Comparison of ENCODE assay signal across 8 cellular contexts in genomic region chr17:60676758-60677307, GRCh38. TPM values are rescaled to one million over a fixed set of nuclear protein-coding genes. Genes with fewer than 3 reads are reported as not detected.
DNase-seq lines count a peak whose midpoint lies in the region; ATAC-seq, FAIRE-seq and TF ChIP-seq lines count a peak whose summit lies in the region.

No MANE protein-coding gene starts in this region.

- FAIRE-seq in endothelial cell of umbilical vein (lab: Jason Lieb, UNC) (no peak), pancreas (lab: Jason Lieb, UNC) (no peak)

- CTCF ChIA-PET in OCI-LY7 (lab: Charles Lee; ENCODE audit: unreplicated experiment): interaction anchor here (1.0 kb wide), 1 partner anchor 9 kb away, joined by 3 read pairs; no protein-coding TSS in a partner anchor
- CTCF ChIA-PET in endothelial cell of umbilical vein (lab: Charles Lee): interaction anchor here (1.4 kb wide), 1 partner anchor 44 kb away, joined by 4 read pairs; no protein-coding TSS in a partner anchor

- peak overlapping the region; percentile 64 for H3K9ac ChIP-seq in DND-41 (ENCODE audit: low read depth, low read length)
- H3K9ac ChIP-seq in endothelial cell of umbilical vein (replicated peaks; ENCODE audit: extremely low read depth, insufficient read depth, low read length): peak overlapping the region; percentile 71

- H3K27ac ChIP-seq in DND-41 (ENCODE audit: low read length): peak overlapping the region; percentile 45
- no peak overlapping the region for H3K27ac ChIP-seq in OCI-LY7 (ENCODE audit: low read depth, low read length, poor library complexity, severe bottlenecking)
- H3K27ac ChIP-seq in endothelial cell of umbilical vein (ENCODE audit: insufficient read depth, low read depth, low read length): peak overlapping the region; percentile 0
- H3K27ac ChIP-seq in pancreas: peak overlapping the region; percentile 71 to 91 (median 78)

- dilution Hi-C loops in endothelial cell of umbilical vein (cut with MboI; ENCODE audit: extremely low pct_ligation_motif_present, low sequenced_read_pairs): no loop called here

- no peaks in the 10 kb centered on the region for H3K9me1 ChIP-seq in endothelial cell of umbilical vein (replicated peaks; ENCODE audit: control insufficient read depth, extremely low read depth, insufficient read depth, low read length)

- H3K4me3 ChIP-seq in DND-41 (ENCODE audit: low read depth in 1 of 2, low read length in 2 of 2) (peak overlapping the region; percentile 46 to 64), OCI-LY7 (ENCODE audit: low read depth, low read length, poor library complexity, severe bottlenecking) (peak overlapping the region; percentile 80), endothelial cell of umbilical vein (replicated peaks in 1 of 3; ENCODE audit: insufficient read depth in 1 of 3, low read depth in 1 of 3, low read length in 3 of 3) (peak overlapping the region; percentile 12 to 65 (median 57)), pancreas (peak overlapping the region; percentile 54 to 67 (median 60))

- DNase-seq in DND-41: no peak
- DNase-seq in OCI-LY7 (ENCODE audit: low spot score): no peak
- DNase-seq in endothelial cell of umbilical vein (ENCODE audit: low read depth, low spot score): no peak
- DNase-seq in pancreas: peak in 1 of 6 donors; percentile 29
- DNase-seq in dedifferentiated amniotic fluid mesenchymal stem cell (ENCODE audit: extremely low spot score): no peak
- DNase-seq in posterior cingulate gyrus: no peak

- no peaks in the 10 kb centered on the region for H3K36me3 ChIP-seq in DND-41 (ENCODE audit: insufficient read depth, low read length)
- no peaks in the 10 kb centered on the region for H3K36me3 ChIP-seq in OCI-LY7 (ENCODE audit: insufficient read depth, low read length)
- H3K36me3 ChIP-seq in endothelial cell of umbilical vein (ENCODE audit: control insufficient read depth in 2 of 2, extremely low read depth in 1 of 2, insufficient read depth in 2 of 2, low read length in 2 of 2): no peaks in the 10 kb centered on the region
- H3K36me3 ChIP-seq in pancreas: no peaks in the 10 kb centered on the region

- H3K9me3 ChIP-seq in DND-41 (ENCODE audit: insufficient read depth, low read length, severe bottlenecking) (no peaks in the 10 kb centered on the region), OCI-LY7 (ENCODE audit: low read length) (no peaks in the 10 kb centered on the region), endothelial cell of umbilical vein (replicated peaks; ENCODE audit: control insufficient read depth, insufficient read depth, low read length) (no peaks in the 10 kb centered on the region), pancreas (no peaks in the 10 kb centered on the region)

- intact Hi-C loops in OCI-LY7 (cut with micrococcal nuclease; ENCODE audit: unreplicated experiment) (loop anchor here (2.0 kb wide), 1 partner anchor 76 kb away; the partner anchor contains the start of gene PPM1D), endothelial cell of umbilical vein (cut with micrococcal nuclease) (loop anchor here (1.0 kb wide), 2 partner anchors 76 to 256 kb away; no protein-coding TSS in a partner anchor), pancreas (cut with DNase I) (no loop called here), posterior cingulate gyrus (cut with DNase I) (no loop called here)

- H3K4me1 ChIP-seq in DND-41 (ENCODE audit: insufficient read depth, low read length): peaks cover 19% of the 10 kb centered on the region
- peaks cover 11% of the 10 kb centered on the region for H3K4me1 ChIP-seq in OCI-LY7 (ENCODE audit: insufficient read depth, low read length, poor library complexity, severe bottlenecking)
- H3K4me1 ChIP-seq in endothelial cell of umbilical vein (ENCODE audit: control insufficient read depth, extremely low read depth, insufficient read depth, low read length): peaks cover 7% of the 10 kb centered on the region
- peaks cover 0 to 9% (median 7%) of the 10 kb centered on the region in 3 donors for H3K4me1 ChIP-seq in pancreas

- POLR2A ChIA-PET in OCI-LY7 (lab: Charles Lee) (interaction anchor here (0.5 to 1.2 kb wide), 5 partner anchors 9 to 795 kb away, joined by 3 to 4 read pairs (median 3); no protein-coding TSS in a partner anchor), endothelial cell of umbilical vein (lab: Charles Lee) (interaction anchor here (1.0 to 1.4 kb wide), 3 partner anchors 15 to 150 kb away, joined by 3 to 4 read pairs (median 4); partner anchors contain the start of gene PPM1D)

- BruUV-seq in OCI-LY7 (replicated peaks; lab: Mats Ljungman, UMichigan): TSS peak; percentile 69
- TSS peak; percentile 95 for BruUV-seq in endothelial cell of umbilical vein (replicated peaks; lab: Mats Ljungman, UMichigan)

- TF ChIP-seq POLR2A in endothelial cell of umbilical vein (IDR thresholded peaks at IDR 0.05; ENCODE audit: low read depth, low read length): peak; percentile 63

- H3K79me2 ChIP-seq in DND-41 (ENCODE audit: insufficient read depth, low read length) (no peaks in the 10 kb centered on the region), OCI-LY7 (ENCODE audit: insufficient read depth, low read depth, low read length) (no peaks in the 10 kb centered on the region), endothelial cell of umbilical vein (ENCODE audit: control insufficient read depth, insufficient read depth, low read length) (no peaks in the 10 kb centered on the region)

- ATAC-seq in DND-41 (ENCODE audit: insufficient read depth, low read depth) (no peak), pancreas (no peak), GM21619 (IDR thresholded peaks at IDR 0.05; ENCODE audit: unreplicated experiment) (no peak), GM21447 (IDR thresholded peaks at IDR 0.05; ENCODE audit: unreplicated experiment) (no peak)

- 23 to 24% methylated on average over 17 of the region's 17 CpGs for WGBS in pancreas, 2 donors

- H2AFZ ChIP-seq in DND-41 (ENCODE audit: low read depth, low read length) (peak overlapping the region; percentile 77), OCI-LY7 (ENCODE audit: low read length) (peak overlapping the region; percentile 96), endothelial cell of umbilical vein (ENCODE audit: low read depth, low read length) (peak overlapping the region; percentile 5)

- TF ChIP-seq CTCF in DND-41 (IDR thresholded peaks at IDR 0.05; ENCODE audit: borderline replicate concordance, extremely low read depth, low read length, poor library complexity, severe bottlenecking): no peak
- no peak for TF ChIP-seq CTCF in OCI-LY7 (conservative IDR thresholded peaks at IDR 0.05; ENCODE audit: low read length)
- TF ChIP-seq CTCF in endothelial cell of umbilical vein (IDR thresholded peaks at IDR 0.05; ENCODE audit: extremely low read depth in 1 of 2, insufficient read depth in 1 of 2, low read depth in 1 of 2, low read length in 2 of 2): no peak
- no peak for TF ChIP-seq CTCF in pancreas (IDR thresholded peaks at IDR 0.05)

- no peaks in the 10 kb centered on the region for H4K20me1 ChIP-seq in DND-41 (ENCODE audit: insufficient read depth, low read length)
- H4K20me1 ChIP-seq in OCI-LY7 (ENCODE audit: insufficient read depth, low read length): no peaks in the 10 kb centered on the region
- no peaks in the 10 kb centered on the region for H4K20me1 ChIP-seq in endothelial cell of umbilical vein (replicated peaks; ENCODE audit: control insufficient read depth, extremely low read depth, insufficient read depth, low read length)

- H3K4me2 ChIP-seq in DND-41 (ENCODE audit: insufficient read depth, low read length) (peak overlapping the region; percentile 74), OCI-LY7 (ENCODE audit: low read length) (peak overlapping the region; percentile 73), endothelial cell of umbilical vein (ENCODE audit: insufficient read depth, low read length) (peak overlapping the region; percentile 8)

- no peaks in the 10 kb centered on the region for H3K27me3 ChIP-seq in DND-41 (ENCODE audit: insufficient read depth, low read length, poor library complexity)
- no peaks in the 10 kb centered on the region for H3K27me3 ChIP-seq in endothelial cell of umbilical vein (ENCODE audit: control insufficient read depth in 2 of 2, insufficient read depth in 2 of 2, low read length in 2 of 2)
- H3K27me3 ChIP-seq in pancreas: no peaks in the 10 kb centered on the region

- H3K9me2 ChIP-seq in OCI-LY7 (ENCODE audit: insufficient read depth, low read length): no peaks in the 10 kb centered on the region

TF ChIP-seq in endothelial cell of umbilical vein, 7 proteins besides CTCF, POLR2A, EP300 and RAD21:
- TF ChIP-seq, protein P1, sequence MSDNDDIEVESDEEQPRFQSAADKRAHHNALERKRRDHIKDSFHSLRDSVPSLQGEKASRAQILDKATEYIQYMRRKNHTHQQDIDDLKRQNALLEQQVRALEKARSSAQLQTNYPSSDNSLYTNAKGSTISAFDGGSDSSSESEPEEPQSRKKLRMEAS (IDR thresholded peaks at IDR 0.05; ENCODE audit: insufficient read depth, insufficient read length): no peak
- TF ChIP-seq MYC (IDR thresholded peaks at IDR 0.05; ENCODE audit: low read depth, low read length) (no peak), FOS (IDR thresholded peaks at IDR 0.05; ENCODE audit: borderline replicate concordance, insufficient read depth, low read length) (no peak), GATA2 (IDR thresholded peaks at IDR 0.05; ENCODE audit: insufficient read depth, insufficient read length, low read depth, low read length) (no peak), EZH2 (IDR thresholded peaks at IDR 0.05; ENCODE audit: borderline replicate concordance, low read depth, low read length, severe bottlenecking) (no peak), POLR2AphosphoS5 (IDR thresholded peaks at IDR 0.05; ENCODE audit: insufficient read depth, low read depth, low read length) (no peak), JUN (IDR thresholded peaks at IDR 0.05; ENCODE audit: borderline replicate concordance, insufficient read depth, insufficient read length, low read depth) (no peak)

RNA-seq across cellular contexts. Expression of gene BCAS3, which starts 0.8 kb away (rescaled TPM):
- 12.1 and 13.4 TPM in 2 replicates for total RNA-seq in OCI-LY7 (2014; rRNA removed; shearing (Covaris generic))
- 14.5 and 17.1 TPM in 2 replicates for total RNA-seq in OCI-LY7 (2022)
- total RNA-seq in endothelial cell of umbilical vein: 16.0 and 24.3 TPM in 2 replicates
- polyA plus RNA-seq in endothelial cell of umbilical vein: 8.2 and 9.0 TPM in 2 replicates
- 4.7 and 7.9 TPM in 2 replicates for polyA plus RNA-seq in endothelial cell of umbilical vein (2011; cell fraction: cytosol; rRNA removed)
- 26.2 and 31.3 TPM in 2 replicates for polyA plus RNA-seq in endothelial cell of umbilical vein (2011; cell fraction: nucleus; rRNA removed)
- 13.2 and 13.8 TPM in 2 replicates for polyA plus RNA-seq in endothelial cell of umbilical vein (2012)
- 133 and 155 TPM in 2 replicates for polyA minus RNA-seq in endothelial cell of umbilical vein
- polyA minus RNA-seq in endothelial cell of umbilical vein (2011; cell fraction: cytosol; rRNA and poly(A)+ RNA removed): 12.4 TPM
- 168 and 199 TPM in 2 replicates for polyA minus RNA-seq in endothelial cell of umbilical vein (2011; cell fraction: nucleus; rRNA and poly(A)+ RNA removed)
- 10 to 100 TPM; 11.1 to 27.7 (median 13.5) TPM for total RNA-seq in pancreas
- polyA plus RNA-seq in pancreas: 1 to 10 TPM; 4.6 to 5.2 TPM

Comparison
In these comparisons a context has a peak if more than half of its experiments do, and no peak if none do; other contexts are left out.
1. H2AFZ ChIP-seq: peak in every context shown above with its lines; median percentile 96 in OCI-LY7; 77 in DND-41; 5 in endothelial cell of umbilical vein.
2. H3K4me2 ChIP-seq: peak in every context shown above with its lines; median percentile 74 in DND-41; 73 in OCI-LY7; 8 in endothelial cell of umbilical vein.
3. intact Hi-C loops: an anchor here in OCI-LY7 (2.0 kb wide) and endothelial cell of umbilical vein (1.0 kb wide); none called in pancreas and posterior cingulate gyrus.